8 cellular contexts compared by ENCODE assay signal in the genomic region with DNA sequence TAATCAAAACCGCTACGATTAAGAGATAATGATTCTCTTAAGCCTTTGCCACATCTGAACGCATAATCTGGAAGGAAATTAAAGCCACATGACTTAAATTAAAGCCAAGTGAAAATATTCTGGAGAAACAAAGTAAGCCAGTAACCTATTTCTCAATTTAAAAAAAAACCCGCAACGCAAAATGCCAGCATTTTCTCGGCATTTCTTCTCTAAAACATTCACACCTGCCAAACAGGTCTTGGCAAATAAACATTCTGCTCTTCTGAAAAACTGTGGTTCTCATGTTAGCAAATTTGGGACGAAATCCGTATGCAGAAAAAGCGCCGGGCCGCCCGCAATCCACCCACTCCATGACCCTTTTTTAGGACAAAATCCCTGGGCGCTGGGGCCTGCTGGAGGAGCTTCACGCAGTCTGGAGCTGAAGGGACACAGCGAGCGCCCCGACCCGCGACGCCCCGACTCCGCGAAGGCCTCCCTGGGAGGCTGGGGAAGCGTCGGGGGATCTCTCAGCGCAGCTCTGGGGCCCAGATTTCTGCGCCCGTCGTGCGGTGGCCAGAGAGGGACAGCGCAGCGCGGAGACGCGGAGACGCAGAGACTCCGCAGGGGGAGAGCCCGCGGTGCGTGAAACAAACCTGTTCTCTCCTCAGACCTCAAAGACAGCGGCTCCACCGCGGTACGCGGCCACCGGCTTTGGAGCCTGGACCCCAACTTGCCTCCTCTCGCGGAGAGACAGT. TPM values are rescaled to one million over a fixed set of nuclear protein-coding genes. Genes with fewer than 3 reads are reported as not detected.
DNase-seq lines count a peak whose midpoint lies in the region; ATAC-seq and TF ChIP-seq lines count a peak whose summit lies in the region.

No MANE protein-coding gene starts in this region.

- no peaks in the 10 kb centered on the region for H3K9me3 Mint-ChIP-seq in T-helper 1 cell treated with Interleukin-12 subunit alpha and Interleukin-12 subunit beta and Interleukin-4 antibody, amounts not matched to agents 30 μg/mL and 1 μg/mL, for 36 hours
- H3K9me3 Mint-ChIP-seq in osteocyte (ENCODE audit: unreplicated experiment): no peaks in the 10 kb centered on the region

- H3K9me3 ChIP-seq in SJSA1 (replicated peaks): no peaks in the 10 kb centered on the region

- peak overlapping the region; percentile 7 for H3K27ac ChIP-seq in SJSA1

- TF ChIP-seq CTCF in fibroblast of pulmonary artery (IDR thresholded peaks at IDR 0.05; ENCODE audit: low read length, missing control alignments): no peak
- no peak for TF ChIP-seq CTCF in osteocyte (IDR thresholded peaks at IDR 0.05)

- H3K4me1 ChIP-seq in SJSA1 (replicated peaks): peaks cover 15% of the 10 kb centered on the region; the same call in 1 of the 2 replicates

- H3K4me3 ChIP-seq in SJSA1 (peak overlapping the region; percentile 68), fibroblast of pulmonary artery (replicated peaks; ENCODE audit: low read depth, low read length) (peak overlapping the region; percentile 99)

- H3K27ac Mint-ChIP-seq in T-helper 1 cell treated with Interleukin-12 subunit alpha and Interleukin-12 subunit beta and Interleukin-4 antibody, amounts not matched to agents 30 μg/mL and 1 μg/mL, for 36 hours: peak overlapping the region; percentile 96
- H3K27ac Mint-ChIP-seq in osteocyte (ENCODE audit: unreplicated experiment): peak overlapping the region; percentile 89

- H3K4me1 Mint-ChIP-seq in T-helper 1 cell treated with Interleukin-12 subunit alpha and Interleukin-12 subunit beta and Interleukin-4 antibody, amounts not matched to agents 30 μg/mL and 1 μg/mL, for 36 hours (ENCODE audit: low read depth): peaks cover 30% of the 10 kb centered on the region
- H3K4me1 Mint-ChIP-seq in osteocyte (ENCODE audit: unreplicated experiment): peaks cover 54% of the 10 kb centered on the region

- no peaks in the 10 kb centered on the region for H3K27me3 ChIP-seq in SJSA1 (replicated peaks)

- ATAC-seq in HG02870 (IDR thresholded peaks at IDR 0.05; ENCODE audit: unreplicated experiment): peak; percentile 36

- peaks cover 11% of the 10 kb centered on the region for H3K27me3 Mint-ChIP-seq in T-helper 1 cell treated with Interleukin-12 subunit alpha and Interleukin-12 subunit beta and Interleukin-4 antibody, amounts not matched to agents 30 μg/mL and 1 μg/mL, for 36 hours (ENCODE audit: low read depth)
- H3K27me3 Mint-ChIP-seq in osteocyte (ENCODE audit: unreplicated experiment): no peaks in the 10 kb centered on the region

- peak overlapping the region; percentile 97 for H3K4me3 Mint-ChIP-seq in T-helper 1 cell treated with Interleukin-12 subunit alpha and Interleukin-12 subunit beta and Interleukin-4 antibody, amounts not matched to agents 30 μg/mL and 1 μg/mL, for 36 hours
- peak overlapping the region; percentile 93 for H3K4me3 Mint-ChIP-seq in osteocyte (ENCODE audit: unreplicated experiment)

- DNase-seq in T-helper 1 cell (no peak), SJSA1 (ENCODE audit: low read depth in 1 of 2, low spot score in 2 of 2) (no peak), fibroblast of pulmonary artery (ENCODE audit: low read depth) (no peak), osteocyte (ENCODE audit: extremely low spot score, unreplicated experiment) (no peak), HuH-7 (ENCODE audit: low spot score) (no peak), HPDE6-E6E7 (ENCODE audit: extremely low spot score) (no peak)

- H3K36me3 Mint-ChIP-seq in T-helper 1 cell treated with Interleukin-12 subunit alpha and Interleukin-12 subunit beta and Interleukin-4 antibody, amounts not matched to agents 30 μg/mL and 1 μg/mL, for 36 hours (ENCODE audit: low read depth): peaks cover 43% of the 10 kb centered on the region
- H3K36me3 Mint-ChIP-seq in osteocyte (ENCODE audit: unreplicated experiment): peaks cover 40% of the 10 kb centered on the region

- H3K36me3 ChIP-seq in SJSA1: peaks cover 43% of the 10 kb centered on the region

RNA-seq across cellular contexts. Expression of gene NKIRAS1, which starts 0.5 kb away (rescaled TPM):
- 10.2 and 18.1 TPM in 2 replicates for total RNA-seq in SJSA1 (2014; rRNA removed; shearing (Covaris generic))
- 12.9 and 13.1 TPM in 2 replicates for total RNA-seq in osteocyte

RNA-seq across cellular contexts. Expression of gene RPL15, which starts 0.6 kb away (rescaled TPM):
- 846 and 1,877 TPM in 2 replicates for total RNA-seq in SJSA1 (2014; rRNA removed; shearing (Covaris generic))
- 1,872 and 1,902 TPM in 2 replicates for total RNA-seq in osteocyte

RNA-seq across cellular contexts. Expression of gene NR1D2, which starts 28.8 kb away (rescaled TPM):
- 23.4 and 37.2 TPM in 2 replicates for total RNA-seq in SJSA1 (2014; rRNA removed; shearing (Covaris generic))
- total RNA-seq in osteocyte: 26.4 and 29.2 TPM in 2 replicates
